In the genomic region with DNA sequence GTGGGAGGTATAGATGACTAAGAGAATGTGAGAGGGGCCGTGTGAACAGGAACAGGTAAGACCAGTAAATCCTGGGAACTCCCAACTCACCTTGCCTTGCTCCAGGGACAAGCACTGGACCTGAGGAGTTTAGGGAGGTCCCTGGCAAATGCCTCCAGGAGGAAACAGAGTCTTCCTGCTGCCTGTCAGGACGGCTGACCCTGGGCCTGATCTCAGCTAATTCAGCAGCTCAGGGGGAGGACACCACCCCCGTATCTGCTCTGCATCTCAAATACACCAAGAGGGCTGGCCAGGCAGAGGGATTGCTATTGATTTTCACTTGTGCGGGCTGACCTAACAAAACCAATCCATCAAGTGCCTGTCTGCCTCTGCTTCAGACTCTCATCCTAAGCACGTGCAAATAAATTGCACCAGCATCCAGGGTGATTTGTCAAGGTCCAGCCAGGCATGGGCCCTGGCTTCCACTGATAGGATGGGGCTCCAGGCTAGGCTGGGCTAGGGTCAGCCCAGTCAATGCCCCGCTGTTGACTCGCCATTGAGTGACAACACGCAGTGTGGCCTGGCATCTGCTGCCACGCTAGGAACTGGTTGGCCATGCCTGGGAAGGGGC, we compare ENCODE assay signal across 20 cellular contexts. TPM values are rescaled to one million over a fixed set of nuclear protein-coding genes. Genes with fewer than 3 reads are reported as not detected.
DNase-seq lines count a peak whose midpoint lies in the region; ATAC-seq and TF ChIP-seq lines count a peak whose summit lies in the region.
"Had no signal": no experiment of that assay in that cellular context is flagged by ENCODE, and none has a peak within 500 bp of the region (broad histone marks: within the 10 kb centered on the region; RNA-seq: fewer than 3 reads in every experiment).

No MANE protein-coding gene starts in this region.

- H3K36me3 ChIP-seq in PC-3 (ENCODE audit: low read depth, low read length) (peaks cover 4% of the 10 kb centered on the region; the same call in 1 of the 2 replicates), esophagus (ENCODE audit: control insufficient read depth in 2 of 2, insufficient read depth in 2 of 2, low read length in 1 of 2) (peaks cover 29 to 39% of the 10 kb centered on the region in 2 donors), parathyroid adenoma (ENCODE audit: control insufficient read depth, insufficient read depth, low read length) (no peaks in the 10 kb centered on the region)

- no TSS peak for BruUV-seq in Calu3 (replicated peaks; lab: Mats Ljungman, UMichigan)
- no TSS peak for BruUV-seq in PC-3 (replicated peaks; lab: Mats Ljungman, UMichigan)

- peaks cover 32% of the 10 kb centered on the region for H3K36me3 Mint-ChIP-seq in Calu3 (ENCODE audit: insufficient read depth, unreplicated experiment)

- POLR2A ChIA-PET in PC-3 (lab: Charles Lee; ENCODE audit: unreplicated experiment) = no interaction called here

- H3K27ac ChIP-seq in PC-3 (ENCODE audit: low read length) = peak overlapping the region; percentile 70
- peak overlapping the region; percentile 33 to 37 for H3K27ac ChIP-seq in esophagus (ENCODE audit: low read depth in 2 of 2, low read length in 1 of 2)
- peak overlapping the region; percentile 51 for H3K27ac ChIP-seq in parathyroid adenoma
- H3K27ac ChIP-seq: lower lobe of right lung, tibial artery had no signal

- H4K20me1 ChIP-seq in PC-3 (ENCODE audit: low read length) = no peaks in the 10 kb centered on the region

- H3K9ac ChIP-seq in PC-3 (ENCODE audit: low read length) = no peak overlapping the region
- H3K9ac ChIP-seq in parathyroid adenoma = no peak overlapping the region

- H3K79me2 ChIP-seq in PC-3 (ENCODE audit: low read length) (no peaks in the 10 kb centered on the region), parathyroid adenoma (no peaks in the 10 kb centered on the region)

- no peak overlapping the region for H3K4me3 Mint-ChIP-seq in Calu3 (ENCODE audit: low read depth, unreplicated experiment)
- H3K4me3 Mint-ChIP-seq: activated CD8-positive, alpha-beta T cell treated with anti-CD3 and anti-CD28 coated beads for 36 hours; activated naive CD8-positive, alpha-beta T cell treated with anti-CD3 and anti-CD28 coated beads, Interleukin-2, amount 50 U/mL, for 24 hours had no signal

- ATAC-seq in PC-3 (no peak), omental fat pad (ENCODE audit: low FRiP score) (no peak)
- ATAC-seq: activated CD8-positive, alpha-beta T cell treated with anti-CD3 and anti-CD28 coated beads for 36 hours; activated naive CD8-positive, alpha-beta T cell treated with anti-CD3 and anti-CD28 coated beads, Interleukin-2, amount 50 U/mL, for 24 hours; lower lobe of right lung had no signal

- H2AFZ ChIP-seq in PC-3 (ENCODE audit: low read length) (no peak overlapping the region), parathyroid adenoma (peak overlapping the region; percentile 5)

- H3K27me3 Mint-ChIP-seq in Calu3 (ENCODE audit: unreplicated experiment) = no peaks in the 10 kb centered on the region
- H3K27me3 Mint-ChIP-seq: activated CD8-positive, alpha-beta T cell treated with anti-CD3 and anti-CD28 coated beads for 36 hours; activated naive CD8-positive, alpha-beta T cell treated with anti-CD3 and anti-CD28 coated beads, Interleukin-2, amount 50 U/mL, for 24 hours had no signal

- no peaks in the 10 kb centered on the region for H3F3A ChIP-seq in PC-3 (ENCODE audit: low read length, unreplicated experiment)

- WGBS in esophagus, 2 donors = 54 to 60% methylated on average over 9 of the region's 9 CpGs

- H3K4me3 ChIP-seq in PC-3 (ENCODE audit: low read length) = no peak overlapping the region
- no peak overlapping the region for H3K4me3 ChIP-seq in esophagus (ENCODE audit: low read depth in 1 of 2, low read length in 2 of 2)
- H3K4me3 ChIP-seq in parathyroid adenoma (ENCODE audit: low read depth, low read length) = no peak overlapping the region
- H3K4me3 ChIP-seq: esophagus squamous epithelium, lower lobe of right lung, tibial artery had no signal

- H3K9me3 ChIP-seq in PC-3 (ENCODE audit: low read length) (no peaks in the 10 kb centered on the region), esophagus (ENCODE audit: control insufficient read depth in 2 of 2, insufficient read depth in 1 of 2, low read depth in 1 of 2, low read length in 1 of 2) (no peaks in the 10 kb centered on the region), parathyroid adenoma (ENCODE audit: control insufficient read depth, low read length) (no peaks in the 10 kb centered on the region)
- H3K9me3 ChIP-seq: esophagus squamous epithelium, lower lobe of right lung, tibial artery had no signal

- no peak for TF ChIP-seq CTCF in Calu3 (IDR thresholded peaks at IDR 0.05; ENCODE audit: unreplicated experiment)
- no peak for TF ChIP-seq CTCF in PC-3 (conservative IDR thresholded peaks at IDR 0.05; ENCODE audit: low read depth, low read length)
- no peak for TF ChIP-seq CTCF in parathyroid adenoma (IDR thresholded peaks at IDR 0.05)
- TF ChIP-seq CTCF in omental fat pad (IDR thresholded peaks at IDR 0.05) = no peak

- H3K4me1 ChIP-seq in PC-3 (ENCODE audit: insufficient read depth, low read length) (peaks cover 18% of the 10 kb centered on the region), esophagus (ENCODE audit: control insufficient read depth in 2 of 2, insufficient read depth in 2 of 2, low read length in 1 of 2) (peaks cover 3 to 12% of the 10 kb centered on the region in 2 donors), parathyroid adenoma (peaks cover 6% of the 10 kb centered on the region)

- intact Hi-C loops in Calu3 (cut with micrococcal nuclease; ENCODE audit: unreplicated experiment) = no loop called here
- intact Hi-C loops in PC-3 (cut with micrococcal nuclease) = no loop called here

- H3K9me3 Mint-ChIP-seq in Calu3 (ENCODE audit: low read depth, unreplicated experiment) = no peaks in the 10 kb centered on the region
- H3K9me3 Mint-ChIP-seq: activated CD8-positive, alpha-beta T cell treated with anti-CD3 and anti-CD28 coated beads for 36 hours; activated naive CD8-positive, alpha-beta T cell treated with anti-CD3 and anti-CD28 coated beads, Interleukin-2, amount 50 U/mL, for 24 hours had no signal

- H3K4me1 Mint-ChIP-seq in Calu3 (ENCODE audit: low read depth, unreplicated experiment) = peaks cover 18% of the 10 kb centered on the region
- H3K4me1 Mint-ChIP-seq: activated naive CD8-positive, alpha-beta T cell treated with anti-CD3 and anti-CD28 coated beads, Interleukin-2, amount 50 U/mL, for 24 hours had no signal

- CTCF ChIA-PET in Calu3 (lab: Charles Lee) = no interaction called here
- CTCF ChIA-PET in PC-3 (lab: Charles Lee) = no interaction called here

- H3K9me2 ChIP-seq in PC-3 (replicated peaks; ENCODE audit: low read length) = no peaks in the 10 kb centered on the region

- peak; percentile 50 for DNase-seq in Calu3
- DNase-seq in PC-3 = peak; percentile 57
- DNase-seq in stimulated activated CD4-positive, alpha-beta T cell treated with anti-CD3 and anti-CD28 coated beads, Interleukin-15, amount 100 ng/mL, for 24 hours = no peak
- no peak for DNase-seq in kidney glomerular epithelial cell (lab: John Stamatoyannopoulos, UW)
- DNase-seq in omental fat pad (ENCODE audit: low spot score) = no peak
- DNase-seq in activated gamma-delta T cell treated with Interleukin-2 at 50 U/mL for 16 hours = no peak
- DNase-seq: ACHN; activated CD8-positive, alpha-beta T cell treated with anti-CD3 and anti-CD28 coated beads for 36 hours; activated naive CD8-positive, alpha-beta T cell treated with anti-CD3 and anti-CD28 coated beads, Interleukin-2, amount 50 U/mL, for 24 hours; activated T-cell treated with anti-CD3 and anti-CD28 coated beads, Interleukin-2, amount 50 U/mL, for 48 hours; central memory CD4-positive, alpha-beta T cell; esophagus squamous epithelium; lower lobe of right lung; NCI-H1694 treated with DMSO at 0.1 percent for 48 hours; NCI-H524 treated with DMSO at 0.1 percent for 48 hours; SHP77 treated with DMSO at 0.1 percent for 48 hours; small intestine; tibial artery had no signal

- H3K4me2 ChIP-seq in PC-3 (ENCODE audit: low read length) (peak overlapping the region; percentile 42), parathyroid adenoma (ENCODE audit: low read length) (peak overlapping the region; percentile 17)

- H3K27ac Mint-ChIP-seq in Calu3 (ENCODE audit: unreplicated experiment) = no peak overlapping the region
- H3K27ac Mint-ChIP-seq: activated CD8-positive, alpha-beta T cell treated with anti-CD3 and anti-CD28 coated beads for 36 hours; activated naive CD8-positive, alpha-beta T cell treated with anti-CD3 and anti-CD28 coated beads, Interleukin-2, amount 50 U/mL, for 24 hours had no signal

- H3K27me3 ChIP-seq in PC-3 (ENCODE audit: low read length) (no peaks in the 10 kb centered on the region), esophagus (ENCODE audit: control insufficient read depth in 1 of 2, insufficient read depth in 2 of 2, low read length in 2 of 2) (no peaks in the 10 kb centered on the region), parathyroid adenoma (ENCODE audit: control insufficient read depth, insufficient read depth, low read length) (no peaks in the 10 kb centered on the region)
- H3K27me3 ChIP-seq: esophagus squamous epithelium, tibial artery had no signal

RNA-seq across cellular contexts. Expression of a gene that starts 20.3 kb away (rescaled TPM):
- total RNA-seq in Calu3 (2022) (113 and 120 TPM in 2 replicates), PC-3 (2014; rRNA removed) (116 and 196 TPM in 2 replicates), omental fat pad (10 to 100 TPM; 47.3 to 73.6 (median 65.4) TPM)
- polyA plus RNA-seq in esophagus = 100 to 1,000 TPM; 171 to 204 TPM

RNA-seq across cellular contexts. Expression of a gene that starts 20.7 kb away (rescaled TPM):
- 20.5 and 21.0 TPM in 2 replicates for total RNA-seq in Calu3 (2022)
- 24.2 and 37.7 TPM in 2 replicates for total RNA-seq in PC-3 (2014; rRNA removed)
- 10 to 100 TPM; 20.3 to 31.2 TPM for polyA plus RNA-seq in esophagus
- total RNA-seq in omental fat pad = 10 to 100 TPM in 3 of 4 donors, 1 to 10 TPM in 1; 8.3 to 23.0 (median 16.9) TPM

RNA-seq across cellular contexts. Expression of a gene that starts 50.6 kb away (rescaled TPM):
- total RNA-seq in Calu3 (2022) (62.6 and 73.4 TPM in 2 replicates), PC-3 (2014; rRNA removed) (37.0 and 49.6 TPM in 2 replicates), omental fat pad (10 to 100 TPM; 35.4 to 65.2 (median 51.8) TPM)
- polyA plus RNA-seq in esophagus = 100 to 1,000 TPM in 1 of 2 donors, 10 to 100 TPM in 1; 61.3 to 142 TPM

Comparison
In these comparisons a context has a peak if more than half of its experiments do, and no peak if none do; other contexts are left out.
1. DNase-seq: peak in Calu3 (single experiment) and PC-3 (single experiment); none in stimulated activated CD4-positive, alpha-beta T cell treated with anti-CD3 and anti-CD28 coated beads, Interleukin-15, amount 100 ng/mL, for 24 hours (single experiment), kidney glomerular epithelial cell (single experiment), omental fat pad (single experiment) and activated gamma-delta T cell treated with Interleukin-2 at 50 U/mL for 16 hours (single experiment).
2. Peak in every context shown above with its lines, with median percentiles within 50 percentile points of each other: H3K27ac ChIP-seq.